ENCODE assay signal across 13 cellular contexts in genomic region chrX:12443534-12444098, GRCh38.
DNase-seq lines count a peak whose midpoint lies in the region; ATAC-seq, FAIRE-seq and TF ChIP-seq lines count a peak whose summit lies in the region.
"Had no signal": no experiment of that assay in that cellular context is flagged by ENCODE, and none has a peak within 500 bp of the region (broad histone marks: within the 10 kb centered on the region; RNA-seq: fewer than 3 reads in every experiment).

No MANE protein-coding gene starts in this region.

- no peaks in the 10 kb centered on the region for H3K9me2 ChIP-seq in GM23338 (ENCODE audit: insufficient read depth)

- no peak overlapping the region for H3K4me3 ChIP-seq in GM23338
- H3K4me3 ChIP-seq: esophagus muscularis mucosa, right atrium auricular region had no signal

- CTCF ChIA-PET in GM10248 (lab: Yijun Ruan, JAX): no interaction called here
- CTCF ChIA-PET in RWPE1 (lab: Yijun Ruan, JAX): no interaction called here

- no peak overlapping the region for H2AFZ ChIP-seq in GM23338

- H3K27ac ChIP-seq in RWPE1 (no peak overlapping the region), GM23338 (ENCODE audit: low read depth) (no peak overlapping the region)
- H3K27ac ChIP-seq: esophagus muscularis mucosa, right atrium auricular region had no signal

- peak; percentile 17 for DNase-seq in GM10248 (ENCODE audit: extremely low spot score)
- peak; percentile 3 for DNase-seq in GM19239 (ENCODE audit: insufficient read length, low spot score)
- no peak for DNase-seq in UCSD-AML1 (lab: John Stamatoyannopoulos, UW; ENCODE audit: unreplicated experiment)
- no peak for DNase-seq in RWPE1 (ENCODE audit: low spot score)
- DNase-seq in NK-92 treated with Interleukin-12 subunit alpha and Interleukin-12 subunit beta, amount 100 ng/mL, for 24 hours (lab: John Stamatoyannopoulos, UW): no peak
- DNase-seq in GM23338 (ENCODE audit: low spot score): no peak
- DNase-seq: central memory CD4-positive, alpha-beta T cell; DMS 273 treated with DMSO at 0.1 percent for 48 hours had no signal

- TF ChIP-seq CTCF in GM10248 (IDR thresholded peaks at IDR 0.05; ENCODE audit: control extremely low read depth, extremely low read depth, low read depth, missing control alignments) (no peak), RWPE1 (conservative IDR thresholded peaks at IDR 0.05; ENCODE audit: low read depth) (no peak), GM23338 (conservative IDR thresholded peaks at IDR 0.05; ENCODE audit: low read depth in 2 of 2) (no peak)

- no peaks in the 10 kb centered on the region for H3K36me3 Mint-ChIP-seq in GM23338 (ENCODE audit: low read depth)

- peaks cover 13% of the 10 kb centered on the region; the same call in 2 of the 3 replicates for H3K4me1 Mint-ChIP-seq in GM23338

- H3K4me2 ChIP-seq in GM23338: no peak overlapping the region

- H3K79me2 ChIP-seq in GM23338 (replicated peaks; ENCODE audit: insufficient read depth): no peaks in the 10 kb centered on the region

- H3K27me3 Mint-ChIP-seq in GM23338 (ENCODE audit: insufficient read depth, low read depth, poor library complexity): no peaks in the 10 kb centered on the region

- no peaks in the 10 kb centered on the region for H3K27me3 ChIP-seq in GM23338 (ENCODE audit: insufficient read depth)
- H3K27me3 ChIP-seq: esophagus muscularis mucosa, right atrium auricular region had no signal

- H3K36me3 ChIP-seq in GM23338 (ENCODE audit: insufficient read depth): no peaks in the 10 kb centered on the region
- H3K36me3 ChIP-seq: esophagus muscularis mucosa, right atrium auricular region had no signal

- no peak overlapping the region for H3K4me3 Mint-ChIP-seq in GM23338

- POLR2A ChIA-PET in GM10248 (lab: Yijun Ruan, JAX) (no interaction called here), RWPE1 (lab: Yijun Ruan, JAX; ENCODE audit: low non-redundant PET) (no interaction called here)

- no peaks in the 10 kb centered on the region for H3F3A ChIP-seq in GM23338 (replicated peaks; ENCODE audit: low read depth)

- H3K4me1 ChIP-seq in GM23338 (ENCODE audit: insufficient read depth): no peaks in the 10 kb centered on the region
- H3K4me1 ChIP-seq: esophagus muscularis mucosa, right atrium auricular region had no signal

- ATAC-seq in HG02588 (IDR thresholded peaks at IDR 0.05; ENCODE audit: unreplicated experiment): peak; percentile 91
- ATAC-seq in HG03280 (IDR thresholded peaks at IDR 0.05; ENCODE audit: unreplicated experiment): peak; percentile 88
- ATAC-seq in GM23338: no peak

- H4K20me1 ChIP-seq in GM23338 (replicated peaks; ENCODE audit: insufficient read depth): no peaks in the 10 kb centered on the region

- peak; percentile 87 for FAIRE-seq in GM19239 (lab: Jason Lieb, UNC)
- FAIRE-seq: A204.1 had no signal

- H3K27ac Mint-ChIP-seq in GM23338: no peak overlapping the region

- H3K9me3 Mint-ChIP-seq in GM23338: no peaks in the 10 kb centered on the region

TF ChIP-seq in GM23338, 12 proteins besides CTCF, POLR2A, EP300 and RAD21 (continues in another document):
- no peak for TF ChIP-seq ZNF462 (CRISPR knock-in tag; IDR thresholded peaks at IDR 0.05)
- TF ChIP-seq CREB1 (CRISPR knock-in tag; IDR thresholded peaks at IDR 0.05; ENCODE audit: low read depth): no peak
- TF ChIP-seq NANOG (IDR thresholded peaks at IDR 0.05; ENCODE audit: borderline replicate concordance): no peak
- no peak for TF ChIP-seq ETS1 (IDR thresholded peaks at IDR 0.05)
- TF ChIP-seq EZH2 (IDR thresholded peaks at IDR 0.05; ENCODE audit: low read depth, unreplicated experiment): no peak
- no peak for TF ChIP-seq POLR2AphosphoS5 (IDR thresholded peaks at IDR 0.05; ENCODE audit: low read depth)
- TF ChIP-seq JUNB (IDR thresholded peaks at IDR 0.05; ENCODE audit: unreplicated experiment): no peak
- TF ChIP-seq EZH2phosphoT487 (IDR thresholded peaks at IDR 0.05; ENCODE audit: unreplicated experiment): no peak
- TF ChIP-seq ZNF114 (CRISPR knock-in tag; IDR thresholded peaks at IDR 0.05): no peak

Comparison
In these comparisons a context has a peak if more than half of its experiments do, and no peak if none do; other contexts are left out.
1. DNase-seq: peak in GM10248 (single experiment) and GM19239 (single experiment); none in UCSD-AML1 (single experiment), RWPE1 (single experiment), NK-92 treated with Interleukin-12 subunit alpha and Interleukin-12 subunit beta, amount 100 ng/mL, for 24 hours (single experiment) and GM23338 (single experiment).